ENCODE assay signal across 16 cellular contexts in the genomic region with DNA sequence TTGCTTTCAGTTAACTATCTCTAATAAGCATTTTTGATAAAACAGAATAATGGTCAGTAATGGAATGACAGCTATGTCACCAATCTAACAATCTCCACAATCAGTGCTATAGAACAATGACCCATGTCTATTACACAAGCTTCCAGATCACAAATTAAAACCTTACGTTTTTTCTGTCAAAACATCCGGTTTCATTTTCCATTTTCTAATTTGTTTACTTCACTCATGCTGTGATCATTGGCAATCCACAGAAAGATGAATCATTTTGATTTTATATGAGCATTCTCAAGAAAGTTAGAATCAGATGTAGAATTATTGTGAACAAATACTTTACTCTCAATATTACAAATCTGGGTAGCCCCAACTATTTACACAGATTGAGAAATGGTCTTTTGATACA.
"Had no signal": no experiment of that assay in that cellular context is flagged by ENCODE, and none has a peak within 500 bp of the region (broad histone marks: within the 10 kb centered on the region; RNA-seq: fewer than 3 reads in every experiment).

No MANE protein-coding gene starts in this region.

- H3K27me3 Mint-ChIP-seq: activated CD8-positive, alpha-beta T cell treated with anti-CD3 and anti-CD28 coated beads for 36 hours; naive thymus-derived CD4-positive, alpha-beta T cell had no signal

- H3K4me3 ChIP-seq: adrenal gland, tibial nerve, vagina had no signal

- ATAC-seq: activated CD8-positive, alpha-beta T cell treated with anti-CD3 and anti-CD28 coated beads for 36 hours; foreskin keratinocyte; naive thymus-derived CD4-positive, alpha-beta T cell; right cardiac atrium had no signal

- H3K36me3 ChIP-seq: adrenal gland, neutrophil, tibial nerve, vagina had no signal

- H3K4me3 Mint-ChIP-seq: activated CD8-positive, alpha-beta T cell treated with anti-CD3 and anti-CD28 coated beads for 36 hours; activated naive CD4-positive, alpha-beta T cell treated with anti-CD3 and anti-CD28 coated beads for 36 hours; activated T-helper 1 cell treated with anti-CD3 and anti-CD28 coated beads, Interleukin-12 subunit alpha, Interleukin-12 subunit beta, Interleukin-2, Interleukin-4 antibody, amounts not matched to agents 30 ng/mL and 10 ng/mL and 1 ng/mL, durations not matched to agents 14 hours and 24 hours and 36 hours; naive thymus-derived CD4-positive, alpha-beta T cell had no signal

- DNase-seq: activated CD8-positive, alpha-beta T cell treated with anti-CD3 and anti-CD28 coated beads for 36 hours; activated naive CD4-positive, alpha-beta T cell treated with anti-CD3 and anti-CD28 coated beads for 36 hours; adrenal gland; central memory CD4-positive, alpha-beta T cell; cortex of kidney; effector memory CD4-positive, alpha-beta T cell; foreskin keratinocyte; naive thymus-derived CD4-positive, alpha-beta T cell; posterior cingulate gyrus; right cardiac atrium; small intestine; T1000 had no signal

- H3K27ac Mint-ChIP-seq: activated CD8-positive, alpha-beta T cell treated with anti-CD3 and anti-CD28 coated beads for 36 hours; activated naive CD4-positive, alpha-beta T cell treated with anti-CD3 and anti-CD28 coated beads for 36 hours; activated T-helper 1 cell treated with anti-CD3 and anti-CD28 coated beads, Interleukin-12 subunit alpha, Interleukin-12 subunit beta, Interleukin-2, Interleukin-4 antibody, amounts not matched to agents 30 ng/mL and 10 ng/mL and 1 ng/mL, durations not matched to agents 14 hours and 24 hours and 36 hours; naive thymus-derived CD4-positive, alpha-beta T cell had no signal

- H3K36me3 Mint-ChIP-seq: naive thymus-derived CD4-positive, alpha-beta T cell had no signal

- H3K4me1 Mint-ChIP-seq: naive thymus-derived CD4-positive, alpha-beta T cell had no signal

- H3K27me3 ChIP-seq: adrenal gland, foreskin keratinocyte, neutrophil, tibial nerve, vagina had no signal
